Comparison of ENCODE assay signal across 1 cellular context in the genomic region with DNA sequence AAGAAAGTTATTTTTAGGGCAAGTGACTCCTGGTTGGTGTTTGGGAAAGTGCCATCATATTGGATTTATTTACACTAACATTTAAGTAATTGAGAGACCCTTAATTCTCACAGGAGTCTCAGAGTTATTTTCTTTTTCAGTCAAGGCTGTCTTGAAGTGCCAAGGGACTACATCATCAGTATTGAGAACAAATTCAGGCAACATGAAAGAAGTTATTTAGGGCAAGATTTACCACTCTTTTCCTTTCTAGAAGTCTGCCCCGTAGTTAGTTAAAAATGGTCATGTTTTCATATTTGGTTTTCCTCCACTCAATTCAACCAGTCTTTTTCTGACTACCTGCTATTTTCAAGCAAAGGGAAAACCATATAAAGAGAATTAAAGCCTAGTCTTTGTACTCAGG.
TF ChIP-seq lines count a peak whose summit lies in the region.

No MANE protein-coding gene starts in this region.

TF ChIP-seq in IMR-90, 13 proteins besides CTCF, POLR2A, EP300 and RAD21:
- TF ChIP-seq FOS (IDR thresholded peaks at IDR 0.05; ENCODE audit: low read depth, low read length) (no peak), CHD1 (IDR thresholded peaks at IDR 0.05; ENCODE audit: low read depth, low read length) (no peak)
TF ChIP-seq in IMR-90: peak in this region for 0.
